6 cellular contexts compared by ENCODE assay signal in the genomic region with DNA sequence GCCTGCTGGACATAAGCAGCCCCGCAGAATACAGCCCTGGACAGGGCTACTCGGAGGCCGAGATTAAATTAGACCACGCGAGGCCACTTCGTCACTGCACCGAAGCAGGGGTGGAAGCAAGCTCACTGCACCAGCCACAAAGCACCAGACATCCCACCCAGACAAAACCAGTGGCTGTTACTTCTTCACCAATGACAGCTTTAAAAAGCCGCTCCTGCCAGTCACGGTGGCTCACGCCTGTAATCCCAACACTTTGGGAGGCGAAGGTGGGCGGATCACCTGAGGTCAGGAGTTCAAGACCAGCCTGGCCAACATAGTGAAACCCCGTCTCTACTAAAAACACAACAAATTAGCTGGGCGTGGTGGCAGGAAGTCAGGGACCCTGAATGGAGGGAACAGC. TPM values are rescaled to one million over a fixed set of nuclear protein-coding genes. Genes with fewer than 3 reads are reported as not detected.
"Had no signal": no experiment of that assay in that cellular context is flagged by ENCODE, and none has a peak within 500 bp of the region (broad histone marks: within the 10 kb centered on the region; RNA-seq: fewer than 3 reads in every experiment).

No MANE protein-coding gene starts in this region.

RNA-seq across cellular contexts. Expression of gene OR2V2, which starts 30.2 kb away (rescaled TPM):
- total RNA-seq: GM23248, H4, H7, HFFc6, HT1080, IMR-90 had no signal
- polyA plus RNA-seq: GM23248, IMR-90 had no signal

RNA-seq across cellular contexts. Expression of gene OR2V1, which starts 46.6 kb away (rescaled TPM):
- total RNA-seq: GM23248, H4, H7, HFFc6, HT1080, IMR-90 had no signal
- polyA plus RNA-seq: GM23248, IMR-90 had no signal
